Comparison of ENCODE assay signal across 14 cellular contexts in genomic region chr4:140935259-140935658, GRCh38.
A peak's percentile ranks its signal among the peaks of the same experiment; 100 is the strongest.
DNase-seq lines count a peak whose midpoint lies in the region; ATAC-seq, FAIRE-seq and TF ChIP-seq lines count a peak whose summit lies in the region.
"Had no signal": no experiment of that assay in that cellular context is flagged by ENCODE, and none has a peak within 500 bp of the region (broad histone marks: within the 10 kb centered on the region; RNA-seq: fewer than 3 reads in every experiment).

No MANE protein-coding gene starts in this region.

- FAIRE-seq in GM19239 (lab: Jason Lieb, UNC), result no peak
- FAIRE-seq: G401.6 had no signal

- no peak for ATAC-seq in activated naive CD8-positive, alpha-beta T cell treated with anti-CD3 and anti-CD28 coated beads, Interleukin-2, amount 50 U/mL, for 24 hours
- ATAC-seq in GM19463 (IDR thresholded peaks at IDR 0.05; ENCODE audit: unreplicated experiment), result no peak
- ATAC-seq: left colon had no signal

- peaks cover 16% of the 10 kb centered on the region for H3K27me3 Mint-ChIP-seq in activated naive CD8-positive, alpha-beta T cell treated with anti-CD3 and anti-CD28 coated beads, Interleukin-2, amount 50 U/mL, for 24 hours

- no peaks in the 10 kb centered on the region for H3K27me3 ChIP-seq in osteoblast (ENCODE audit: insufficient read depth, low read length)
- H3K27me3 ChIP-seq: upper lobe of left lung had no signal

- no peaks in the 10 kb centered on the region for H3K9me3 ChIP-seq in osteoblast (ENCODE audit: low read depth, low read length)
- H3K9me3 ChIP-seq: upper lobe of left lung had no signal

- H3K4me2 ChIP-seq in osteoblast (ENCODE audit: insufficient read depth, low read length), result no peak overlapping the region

- H3K4me3 ChIP-seq in AG10803 (ENCODE audit: low read length) (no peak overlapping the region), osteoblast (ENCODE audit: insufficient read depth, low read length) (no peak overlapping the region)
- H3K4me3 ChIP-seq: upper lobe of left lung had no signal

- H3K27ac Mint-ChIP-seq in activated naive CD8-positive, alpha-beta T cell treated with anti-CD3 and anti-CD28 coated beads, Interleukin-2, amount 50 U/mL, for 24 hours, result no peak overlapping the region

- no peaks in the 10 kb centered on the region for H4K20me1 ChIP-seq in osteoblast (ENCODE audit: insufficient read depth, low read length)

- no peak overlapping the region for H3K27ac ChIP-seq in osteoblast (ENCODE audit: low read depth, low read length)
- H3K27ac ChIP-seq: upper lobe of left lung had no signal

- H3K4me1 ChIP-seq in osteoblast (ENCODE audit: insufficient read depth, low read length), result peaks cover 33% of the 10 kb centered on the region
- H3K4me1 ChIP-seq: upper lobe of left lung had no signal

- H3K4me3 Mint-ChIP-seq in activated naive CD8-positive, alpha-beta T cell treated with anti-CD3 and anti-CD28 coated beads, Interleukin-2, amount 50 U/mL, for 24 hours, result no peak overlapping the region

- TF ChIP-seq CTCF in AG10803 (conservative IDR thresholded peaks at IDR 0.05; ENCODE audit: low read length) (no peak), osteoblast (IDR thresholded peaks at IDR 0.05; ENCODE audit: extremely low read depth, low read depth, low read length) (no peak)

- H2AFZ ChIP-seq in osteoblast (ENCODE audit: low read length), result no peak overlapping the region

- H3K79me2 ChIP-seq in osteoblast (ENCODE audit: insufficient read depth, low read length), result no peaks in the 10 kb centered on the region

- no peaks in the 10 kb centered on the region for H3K4me1 Mint-ChIP-seq in activated naive CD8-positive, alpha-beta T cell treated with anti-CD3 and anti-CD28 coated beads, Interleukin-2, amount 50 U/mL, for 24 hours

- H3K9me3 Mint-ChIP-seq in activated naive CD8-positive, alpha-beta T cell treated with anti-CD3 and anti-CD28 coated beads, Interleukin-2, amount 50 U/mL, for 24 hours, result no peaks in the 10 kb centered on the region

- DNase-seq in AG10803 (ENCODE audit: low read depth) (peak; percentile 31), NCI-H2081 (lab: John Stamatoyannopoulos, UW) (peak; percentile 26 to 64), cerebellum (ENCODE audit: low spot score) (peak; percentile 71), osteoblast (ENCODE audit: insufficient read length, low spot score, missing footprints) (peak; percentile 80), GM19239 (ENCODE audit: insufficient read length, low spot score) (no peak), SHP77 (lab: John Stamatoyannopoulos, UW) (no peak)
- no peak for DNase-seq in activated naive CD8-positive, alpha-beta T cell treated with anti-CD3 and anti-CD28 coated beads, Interleukin-2, amount 50 U/mL, for 24 hours
- DNase-seq: NCI-H774; stimulated activated CD4-positive, alpha-beta T cell treated with anti-CD3 and anti-CD28 coated beads, Interleukin-15, amount 100 ng/mL, for 24 hours; stimulated activated CD8-positive, alpha-beta memory T cell treated with anti-CD3 and anti-CD28 coated beads, Interleukin-4, amount 100 ng/mL, for 48 hours; upper lobe of left lung had no signal

- no peaks in the 10 kb centered on the region for H3K36me3 Mint-ChIP-seq in activated naive CD8-positive, alpha-beta T cell treated with anti-CD3 and anti-CD28 coated beads, Interleukin-2, amount 50 U/mL, for 24 hours (ENCODE audit: low read depth)

- no peaks in the 10 kb centered on the region for H3K36me3 ChIP-seq in osteoblast (ENCODE audit: insufficient read depth, low read length)
- H3K36me3 ChIP-seq: upper lobe of left lung had no signal

Comparison
In these comparisons a context has a peak if more than half of its experiments do, and no peak if none do; other contexts are left out.
1. DNase-seq: peak in AG10803 (single experiment), NCI-H2081 (2 of 2), cerebellum (single experiment) and osteoblast (single experiment); none in activated naive CD8-positive, alpha-beta T cell treated with anti-CD3 and anti-CD28 coated beads, Interleukin-2, amount 50 U/mL, for 24 hours (single experiment), GM19239 (single experiment) and SHP77 (0 of 2).